Comparison of ENCODE assay signal across 32 cellular contexts in genomic region chr17:36578671-36579070, GRCh38. TPM values are rescaled to one million over a fixed set of nuclear protein-coding genes. Genes with fewer than 3 reads are reported as not detected.
DNase-seq lines count a peak whose midpoint lies in the region; ATAC-seq, FAIRE-seq and TF ChIP-seq lines count a peak whose summit lies in the region.
"Had no signal": no experiment of that assay in that cellular context is flagged by ENCODE, and none has a peak within 500 bp of the region (broad histone marks: within the 10 kb centered on the region; RNA-seq: fewer than 3 reads in every experiment).

No MANE protein-coding gene starts in this region.

- DNase-seq in Calu3 (no peak), MV-4-11 (lab: John Stamatoyannopoulos, UW) (peak; percentile 60), caudate nucleus (lab: John Stamatoyannopoulos, UW) (no peak), iris pigment epithelial cell (ENCODE audit: low read depth) (peak; percentile 50), kidney (no peak), T1000 (lab: John Stamatoyannopoulos, UW) (no peak), NCI-H524 treated with DMSO at 0.1 percent for 48 hours (lab: John Stamatoyannopoulos, UW) (no peak)
- DNase-seq: activated CD8-positive, alpha-beta memory T cell treated with anti-CD3 and anti-CD28 coated beads, Interleukin-2, amount 50 U/mL, for 48 hours; activated CD8-positive, alpha-beta T cell treated with anti-CD3 and anti-CD28 coated beads for 36 hours; activated naive CD4-positive, alpha-beta T cell treated with anti-CD3 and anti-CD28 coated beads, Interleukin-2, amount 50 U/mL, for 16 hours; aorta; dermis blood vessel endothelial cell; DMS79 treated with DMSO at 0.1 percent for 48 hours; esophagus squamous epithelium; GF-D8; left lung; NCI-H1092; NCI-H2029; NCI-H526; NK-92 treated with Interleukin-12 subunit alpha and Interleukin-12 subunit beta, amount 100 ng/mL, for 24 hours; PC-3; SHP77; stimulated activated CD4-positive, alpha-beta T cell treated with anti-CD3 and anti-CD28 coated beads, Interleukin-1b, Interleukin-23, amount 100 ng/mL, for 48 hours; stimulated activated naive CD4-positive, alpha-beta T cell treated with Interleukin-2 at 50 U/mL for 16 hours; SW 1271 had no signal

- no peaks in the 10 kb centered on the region for H3K27me3 Mint-ChIP-seq in Calu3 (ENCODE audit: unreplicated experiment)
- H3K27me3 Mint-ChIP-seq: activated CD8-positive, alpha-beta T cell treated with anti-CD3 and anti-CD28 coated beads for 36 hours; central memory CD8-positive, alpha-beta T cell had no signal

- H3K4me1 ChIP-seq in kidney (ENCODE audit: control insufficient read depth in 1 of 2, insufficient read depth in 1 of 2, low read depth in 1 of 2, low read length in 2 of 2): no peaks in the 10 kb centered on the region
- H3K4me1 ChIP-seq: left lung, parathyroid adenoma had no signal

- no peaks in the 10 kb centered on the region for H3K9me3 Mint-ChIP-seq in Calu3 (ENCODE audit: low read depth, unreplicated experiment)
- H3K9me3 Mint-ChIP-seq: activated CD8-positive, alpha-beta T cell treated with anti-CD3 and anti-CD28 coated beads for 36 hours; activated T-helper 2 cell treated with anti-CD3 and anti-CD28 coated beads, Interferon-gamma antibody, Interleukin-2, Interleukin-4, amounts not matched to agents 10 μg/mL and 5 μg/mL and 100 μg/mL, durations not matched to agents 14 hours and 24 hours and 36 hours; central memory CD8-positive, alpha-beta T cell had no signal

- H3K4me1 Mint-ChIP-seq in Calu3 (ENCODE audit: low read depth, unreplicated experiment): no peaks in the 10 kb centered on the region

- FAIRE-seq in kidney (lab: Jason Lieb, UNC): no peak
- FAIRE-seq: endometrium, islet of Langerhans had no signal

- TSS peak; percentile 6 for BruUV-seq in Calu3 (replicated peaks; lab: Mats Ljungman, UMichigan)

- H3K9me3 ChIP-seq in kidney (ENCODE audit: control insufficient read depth in 1 of 2, low read length in 2 of 2): no peaks in the 10 kb centered on the region
- H3K9me3 ChIP-seq: esophagus squamous epithelium, left lung had no signal

- intact Hi-C loops in Calu3 (cut with micrococcal nuclease; ENCODE audit: unreplicated experiment) (no loop called here), kidney (cut with DNase I) (no loop called here)

- no peak for ATAC-seq in HG02798 (IDR thresholded peaks at IDR 0.05; ENCODE audit: poor library complexity, unreplicated experiment)
- ATAC-seq: activated CD8-positive, alpha-beta T cell treated with anti-CD3 and anti-CD28 coated beads for 36 hours; left lung; PC-3 had no signal

- H3K27ac Mint-ChIP-seq in Calu3 (ENCODE audit: unreplicated experiment): no peak overlapping the region
- H3K27ac Mint-ChIP-seq: activated CD8-positive, alpha-beta T cell treated with anti-CD3 and anti-CD28 coated beads for 36 hours; activated T-helper 2 cell treated with anti-CD3 and anti-CD28 coated beads, Interferon-gamma antibody, Interleukin-2, Interleukin-4, amounts not matched to agents 10 μg/mL and 5 μg/mL and 100 μg/mL, durations not matched to agents 14 hours and 24 hours and 36 hours had no signal

- H3K36me3 Mint-ChIP-seq in Calu3 (ENCODE audit: insufficient read depth, unreplicated experiment): peaks cover 64% of the 10 kb centered on the region

- H3K9ac ChIP-seq in kidney (ENCODE audit: low read length in 2 of 2): no peak overlapping the region
- H3K9ac ChIP-seq: parathyroid adenoma had no signal

- H3K4me3 Mint-ChIP-seq in Calu3 (ENCODE audit: low read depth, unreplicated experiment): no peak overlapping the region
- H3K4me3 Mint-ChIP-seq: activated CD8-positive, alpha-beta T cell treated with anti-CD3 and anti-CD28 coated beads for 36 hours; central memory CD8-positive, alpha-beta T cell had no signal

- H3K27ac ChIP-seq in caudate nucleus (ENCODE audit: low read depth, low read length) (peak overlapping the region; percentile 63), kidney (ENCODE audit: low read depth in 2 of 2, low read length in 2 of 2) (no peak overlapping the region)
- H3K27ac ChIP-seq: C4-2B, esophagus squamous epithelium, left lung, parathyroid adenoma had no signal

- H3K4me3 ChIP-seq in kidney (ENCODE audit: low read length in 2 of 2): no peak overlapping the region
- H3K4me3 ChIP-seq: esophagus squamous epithelium, left lung had no signal

- CTCF ChIA-PET in Calu3 (lab: Charles Lee): interaction anchor here (0.6 kb wide), 1 partner anchor 321 kb away, joined by 3 read pairs; no protein-coding TSS in a partner anchor

- H3K36me3 ChIP-seq in kidney (ENCODE audit: control insufficient read depth in 1 of 2, insufficient read depth in 2 of 2, low read length in 2 of 2): peaks cover 23 to 34% of the 10 kb centered on the region in 2 donors

- TF ChIP-seq CTCF in Calu3 (IDR thresholded peaks at IDR 0.05; ENCODE audit: unreplicated experiment): no peak
- TF ChIP-seq CTCF in kidney (IDR thresholded peaks at IDR 0.05; ENCODE audit: borderline replicate concordance, extremely low read depth, insufficient read depth): no peak

RNA-seq across cellular contexts. Expression of gene DHRS11, which starts 13.0 kb away (rescaled TPM):
- total RNA-seq in Calu3 (2022) (53.3 and 63.3 TPM in 2 replicates), kidney (11.8 TPM)
- 40.7 TPM for polyA plus RNA-seq in kidney (ENCODE audit: insufficient read depth, low read depth, low replicate concordance)

RNA-seq across cellular contexts. Expression of gene MRM1, which starts 22.7 kb away (rescaled TPM):
- total RNA-seq in Calu3 (2022): 42.4 and 43.5 TPM in 2 replicates
- 8.3 TPM for total RNA-seq in kidney
- 12.4 TPM for polyA plus RNA-seq in kidney (ENCODE audit: insufficient read depth, low read depth, low replicate concordance)

RNA-seq across cellular contexts. Expression of gene GGNBP2, which starts 34.0 kb away (rescaled TPM):
- 266 and 274 TPM in 2 replicates for total RNA-seq in Calu3 (2022)
- 86.8 TPM for total RNA-seq in kidney
- polyA plus RNA-seq in kidney (ENCODE audit: insufficient read depth, low read depth, low replicate concordance): 43.0 TPM

RNA-seq across cellular contexts. Expression of gene PIGW, which starts 43.9 kb away (rescaled TPM):
- 71.1 and 78.9 TPM in 2 replicates for total RNA-seq in Calu3 (2022)
- total RNA-seq in kidney: 11.1 TPM
- polyA plus RNA-seq in kidney (ENCODE audit: insufficient read depth, low read depth, low replicate concordance): 4.7 TPM

RNA-seq across cellular contexts. Expression of gene MYO19, which starts 44.0 kb away (rescaled TPM):
- total RNA-seq in Calu3 (2022) (155 and 156 TPM in 2 replicates), kidney (74.7 TPM)
- polyA plus RNA-seq in kidney (ENCODE audit: insufficient read depth, low read depth, low replicate concordance): 28.9 TPM

Comparison
In these comparisons a context has a peak if more than half of its experiments do, and no peak if none do; other contexts are left out.
1. DNase-seq: peak in MV-4-11 (single experiment) and iris pigment epithelial cell (single experiment); none in Calu3 (single experiment), caudate nucleus (0 of 61), kidney (single experiment), T1000 (single experiment) and NCI-H524 treated with DMSO at 0.1 percent for 48 hours (single experiment).